ENCODE assay signal across 18 cellular contexts in the genomic region with DNA sequence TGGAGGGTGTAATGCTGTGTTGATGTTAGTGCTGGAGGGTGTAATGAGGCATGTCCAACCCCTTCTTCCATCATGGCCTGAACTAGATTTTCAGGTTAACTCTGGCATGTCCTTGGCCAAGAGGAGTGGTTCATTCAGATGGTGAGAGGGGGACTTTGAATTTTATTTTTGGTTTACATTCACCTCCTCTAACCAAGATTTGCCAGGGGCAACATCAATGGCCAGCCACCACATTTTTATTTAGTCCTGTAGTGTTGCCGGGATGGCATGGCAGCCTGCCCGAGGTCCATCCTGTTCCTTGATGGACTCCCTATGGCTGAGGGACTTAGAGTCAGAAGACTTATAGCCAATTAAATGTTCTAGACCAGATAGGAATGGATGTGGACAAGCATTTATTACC.
"Had no signal": no experiment of that assay in that cellular context is flagged by ENCODE, and none has a peak within 500 bp of the region (broad histone marks: within the 10 kb centered on the region; RNA-seq: fewer than 3 reads in every experiment).

No MANE protein-coding gene starts in this region.

- H3K9ac ChIP-seq: KMS-11 had no signal

- DNase-seq: activated B cell treated with CpG ODN at 0.5 μM for 24 hours; activated CD4-positive, alpha-beta memory T cell treated with anti-CD3 and anti-CD28 coated beads for 36 hours; activated CD4-positive, alpha-beta T cell treated with anti-CD3 and anti-CD28 coated beads for 1 hour; activated CD4-positive, alpha-beta T cell treated with anti-CD3 and anti-CD28 coated beads, Interleukin-2, amount 10 ng/mL, durations not matched to agents 24 days and 14 days; activated T-cell treated with anti-CD3 and anti-CD28 coated beads, Interleukin-2, amount 50 U/mL, for 24 hours; aorta; NCI-H1092; NCI-H2029 treated with DMSO at 0.1 percent for 48 hours; NCI-H446 treated with DMSO at 0.1 percent for 48 hours; NCI-H69; NK-92 treated with Interleukin-12 subunit alpha and Interleukin-12 subunit beta, amount 100 ng/mL, for 24 hours; OCI-M1; RPMI8226; T-cell; T-helper 2 cell; T1000 had no signal

- H3K4me2 ChIP-seq: KMS-11 had no signal

- H3K27ac ChIP-seq: KMS-11, SK-N-MC had no signal

- H3K4me3 ChIP-seq: SK-N-MC had no signal
